In the genomic region with DNA sequence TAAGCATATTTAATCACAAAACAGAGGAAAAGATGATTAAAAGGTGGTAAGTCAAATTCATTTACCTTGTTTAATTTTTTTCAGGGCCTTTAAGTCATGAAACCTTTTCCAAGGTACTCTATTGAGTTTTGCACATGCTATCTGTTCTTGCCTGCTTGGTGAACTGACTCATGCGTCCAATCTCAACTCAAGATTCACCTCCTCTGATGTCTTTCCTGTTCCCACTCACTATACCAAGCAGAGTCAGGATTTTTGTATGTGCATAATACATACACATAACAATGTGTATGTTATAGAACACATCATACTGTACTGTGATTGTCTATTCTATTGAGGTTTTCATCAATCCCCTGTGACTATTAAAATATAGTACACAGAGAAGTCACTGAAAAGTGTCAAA, we compare ENCODE assay signal across 1 cellular context.
TF ChIP-seq lines count a peak whose summit lies in the region.

No MANE protein-coding gene starts in this region.

TF ChIP-seq in H1, 55 proteins besides CTCF, POLR2A, EP300 and RAD21:
- TF ChIP-seq POLR2AphosphoS5 (IDR thresholded peaks at IDR 0.05; ENCODE audit: low read depth, low read length) (peak; percentile 38; the same call in 1 of the 2 replicates), KDM1A (IDR thresholded peaks at IDR 0.05; ENCODE audit: borderline replicate concordance, low read length) (no peak), SIX5 (IDR thresholded peaks at IDR 0.05; ENCODE audit: low read depth, low read length) (no peak), GABPA (IDR thresholded peaks at IDR 0.05; ENCODE audit: borderline replicate concordance, insufficient read depth, low read length) (no peak)
